8 cellular contexts compared by ENCODE assay signal in the genomic region with DNA sequence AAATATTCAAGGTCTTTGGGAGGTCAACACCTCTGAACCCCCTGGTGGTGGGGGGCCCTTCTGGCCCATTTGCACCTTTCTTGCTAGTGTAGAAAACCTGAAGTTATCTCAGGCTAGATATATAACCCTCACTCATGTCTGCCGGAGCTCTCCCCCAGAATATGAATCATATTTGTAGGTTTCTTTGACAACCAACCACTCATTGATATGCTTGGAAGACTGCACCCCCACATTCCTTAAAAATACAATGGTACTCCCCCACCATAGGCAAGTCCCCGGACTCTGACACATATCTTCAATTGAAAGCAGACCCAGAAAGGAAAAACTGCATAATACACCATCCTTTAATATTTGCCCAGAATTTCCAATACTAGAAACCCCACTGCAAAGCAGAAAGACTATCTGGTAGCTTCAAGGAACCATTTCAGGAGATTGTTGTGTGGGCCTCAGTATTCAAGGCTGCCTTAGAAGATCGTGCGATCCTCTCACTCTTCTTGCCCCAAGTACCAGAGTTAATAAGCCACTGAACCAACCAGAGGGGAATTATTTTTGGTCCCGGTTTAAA. TPM values are rescaled to one million over a fixed set of nuclear protein-coding genes. Genes with fewer than 3 reads are reported as not detected.
DNase-seq lines count a peak whose midpoint lies in the region; ATAC-seq and TF ChIP-seq lines count a peak whose summit lies in the region.

No MANE protein-coding gene starts in this region.

- peak in 2 of 4 donors; percentile 0 to 3 for ATAC-seq in heart left ventricle
- ATAC-seq in Right ventricle myocardium inferior = no peak
- peak; percentile 11 for ATAC-seq in HG03432 (IDR thresholded peaks at IDR 0.05; ENCODE audit: unreplicated experiment)
- peak; percentile 12 for ATAC-seq in stimulated activated naive CD8-positive, alpha-beta T cell treated with anti-CD3 and anti-CD28 coated beads, Interleukin-15, Interleukin-2, amounts not matched to agents 100 U/mL and 50 U/mL, for 24 hours

- peak overlapping the region; percentile 92 to 100 (median 99) for H3K27ac ChIP-seq in heart left ventricle

- TF ChIP-seq CTCF in heart left ventricle (IDR thresholded peaks at IDR 0.05) (no peak), GM20000 (IDR thresholded peaks at IDR 0.05; ENCODE audit: extremely low read depth, missing control alignments) (no peak)

- peaks cover 0 to 58% (median 33%) of the 10 kb centered on the region in 12 donors for H3K4me1 ChIP-seq in heart left ventricle

- no peaks in the 10 kb centered on the region for H3K9me3 ChIP-seq in heart left ventricle
- peaks cover 3% of the 10 kb centered on the region for H3K9me3 ChIP-seq in iPS-18c (ENCODE audit: control insufficient read depth, insufficient read depth, low read length)

- peaks cover 0 to 15% (median 10%) of the 10 kb centered on the region in 9 donors for H3K36me3 ChIP-seq in heart left ventricle

- H3K27me3 ChIP-seq in heart left ventricle = no peaks in the 10 kb centered on the region

- DNase-seq in heart left ventricle = no peak
- no peak for DNase-seq in Right ventricle myocardium inferior (ENCODE audit: missing footprints)
- DNase-seq in activated naive CD4-positive, alpha-beta T cell treated with anti-CD3 and anti-CD28 coated beads, Interleukin-2, amount 50 U/mL, for 16 hours = peak; percentile 14
- DNase-seq in stimulated activated naive CD8-positive, alpha-beta T cell treated with anti-CD3 and anti-CD28 coated beads, Interleukin-15, Interleukin-2, amounts not matched to agents 100 U/mL and 50 U/mL, for 24 hours = peak; percentile 23
- DNase-seq in cerebellar cortex (ENCODE audit: low spot score) = no peak
- no peak for DNase-seq in GM20000 (ENCODE audit: low spot score)

- H3K4me3 ChIP-seq in heart left ventricle (peak overlapping the region; percentile 8 to 99 (median 92)), iPS-18c (ENCODE audit: insufficient read depth, low read depth, low read length) (peak overlapping the region; percentile 98; the same call in 1 of the 2 replicates)

- no peak for TF ChIP-seq POLR2A in heart left ventricle (IDR thresholded peaks at IDR 0.05)

- intact Hi-C loops in heart left ventricle (cut with DNase I) = loop anchor here in 9 of 10 donors (2.0 to 5.0 kb wide), 10 partner anchors 42 to 262 kb away; a partner anchor contains a TSS
- intact Hi-C loops in Right ventricle myocardium inferior (cut with DNase I) = loop anchor here (2.0 to 5.0 kb wide), 2 partner anchors 156 to 202 kb away; no protein-coding TSS in a partner anchor

- WGBS in heart left ventricle, 4 donors = 23 to 33% (median 29%) methylated on average over 5 of the region's 5 CpGs

RNA-seq across cellular contexts. Expression of a gene that starts 1.0 kb away (rescaled TPM):
- 100 to 1,000 TPM in 8 of 9 donors, 10 to 100 TPM in 1; 62.8 to 230 (median 188) TPM for total RNA-seq in heart left ventricle
- 100 to 1,000 TPM; 119 to 195 TPM for polyA plus RNA-seq in heart left ventricle
- 258 TPM for total RNA-seq in Right ventricle myocardium inferior

RNA-seq across cellular contexts. Expression of a gene that starts 3.4 kb away (rescaled TPM):
- total RNA-seq in heart left ventricle (1 to 10 TPM; 2.6 to 8.0 (median 4.3) TPM), Right ventricle myocardium inferior (4.7 TPM)
- 1 to 10 TPM; 3.3 to 5.1 TPM for polyA plus RNA-seq in heart left ventricle

RNA-seq across cellular contexts. Expression of a gene that starts 41.3 kb away (rescaled TPM):
- total RNA-seq in heart left ventricle (10 to 100 TPM; 26.6 to 38.4 (median 32.3) TPM), Right ventricle myocardium inferior (45.7 TPM)
- polyA plus RNA-seq in heart left ventricle = 10 to 100 TPM; 45.1 to 87.5 TPM

Comparison
In these comparisons a context has a peak if more than half of its experiments do, and no peak if none do; other contexts are left out.
1. DNase-seq: peak in activated naive CD4-positive, alpha-beta T cell treated with anti-CD3 and anti-CD28 coated beads, Interleukin-2, amount 50 U/mL, for 16 hours (single experiment) and stimulated activated naive CD8-positive, alpha-beta T cell treated with anti-CD3 and anti-CD28 coated beads, Interleukin-15, Interleukin-2, amounts not matched to agents 100 U/mL and 50 U/mL, for 24 hours (single experiment); none in heart left ventricle (0 of 5), Right ventricle myocardium inferior (single experiment), cerebellar cortex (single experiment) and GM20000 (single experiment).